Comparison of ENCODE assay signal across 20 cellular contexts in genomic region chr19:30393046-30393445, GRCh38. TPM values are rescaled to one million over a fixed set of nuclear protein-coding genes. Genes with fewer than 3 reads are reported as not detected.
DNase-seq lines count a peak whose midpoint lies in the region; ATAC-seq and TF ChIP-seq lines count a peak whose summit lies in the region.
"Had no signal": no experiment of that assay in that cellular context is flagged by ENCODE, and none has a peak within 500 bp of the region (broad histone marks: within the 10 kb centered on the region; RNA-seq: fewer than 3 reads in every experiment).

No MANE protein-coding gene starts in this region.

- H3K27ac ChIP-seq in HEK293 (ENCODE audit: extremely low read depth, low read depth, low read length): no peak overlapping the region
- H3K27ac ChIP-seq in ascending aorta: no peak overlapping the region
- H3K27ac ChIP-seq in transverse colon: no peak overlapping the region
- H3K27ac ChIP-seq: hepatocyte had no signal

- H3K4me1 ChIP-seq in BE2C (peaks cover 37% of the 10 kb centered on the region), HEK293 (ENCODE audit: control insufficient read depth, insufficient read depth, low read length) (peaks cover 22% of the 10 kb centered on the region), ascending aorta (no peaks in the 10 kb centered on the region), transverse colon (no peaks in the 10 kb centered on the region)

- no peak overlapping the region for H3K4me3 ChIP-seq in BE2C (ENCODE audit: low read depth, low read length)
- H3K4me3 ChIP-seq in HEK293 (ENCODE audit: low read depth, low read length): no peak overlapping the region
- no peak overlapping the region for H3K4me3 ChIP-seq in foreskin fibroblast (ENCODE audit: low read depth in 1 of 2, low read length in 2 of 2)
- H3K4me3 ChIP-seq in ascending aorta: no peak overlapping the region
- no peak overlapping the region for H3K4me3 ChIP-seq in transverse colon
- H3K4me3 ChIP-seq: hepatocyte had no signal

- TF ChIP-seq EP300 in transverse colon (IDR thresholded peaks at IDR 0.05; ENCODE audit: low read depth): no peak

- in situ Hi-C loops in transverse colon (cut with MboI; ENCODE audit: low pct_ligation_motif_present in 1 of 4, low pct_unique_long_range_greater_than_20kb in 1 of 4, low sequenced_read_pairs in 3 of 4): no loop called here

- intact Hi-C loops in ascending aorta (cut with DNase I): no loop called here
- intact Hi-C loops in transverse colon (cut with DNase I; ENCODE audit: low total_unique reads): no loop called here

- 67% methylated on average over 5 of the region's 5 CpGs; no CpG with 5 or more reads in 1 of the 2 donors for WGBS in transverse colon (ENCODE audit: low coverage in 1 of 2), 2 donors

- CTCF ChIA-PET in HEK293 (lab: Yijun Ruan, JAX): interaction anchor here (0.6 to 1.6 kb wide), 6 partner anchors 13 to 314 kb away, joined by 3 to 7 read pairs (median 4); no protein-coding TSS in a partner anchor

- no peak for TF ChIP-seq CTCF in BE2C (IDR thresholded peaks at IDR 0.05; ENCODE audit: low read depth, low read length)
- TF ChIP-seq CTCF in HEK293 (tag by site-specific recombination; IDR thresholded peaks at IDR 0.05): no peak
- TF ChIP-seq CTCF in foreskin fibroblast (IDR thresholded peaks at IDR 0.05; ENCODE audit: low read depth, low read length): no peak
- no peak for TF ChIP-seq CTCF in ascending aorta (IDR thresholded peaks at IDR 0.05)
- TF ChIP-seq CTCF in transverse colon (IDR thresholded peaks at IDR 0.05): no peak

- no peaks in the 10 kb centered on the region for H3K9me3 ChIP-seq in BE2C
- H3K9me3 ChIP-seq in HEK293 (ENCODE audit: control insufficient read depth, insufficient read depth, low read depth, low read length): no peaks in the 10 kb centered on the region
- no peaks in the 10 kb centered on the region for H3K9me3 ChIP-seq in ascending aorta
- no peaks in the 10 kb centered on the region for H3K9me3 ChIP-seq in transverse colon

- DNase-seq in BE2C: peak; percentile 35
- peak; percentile 70 for DNase-seq in RPMI7951 (ENCODE audit: low read depth)
- peak; percentile 36 to 58 for DNase-seq in foreskin fibroblast
- DNase-seq in SKM-1 (lab: John Stamatoyannopoulos, UW; ENCODE audit: unreplicated experiment): no peak
- DNase-seq in ascending aorta (ENCODE audit: low spot score in 2 of 2): no peak
- DNase-seq in transverse colon: no peak
- DNase-seq: activated CD4-positive, CD25-positive, alpha-beta regulatory T cell treated with anti-CD3 and anti-CD28 coated beads, Interleukin-2, amount 50 U/mL, for 72 hours; activated naive CD4-positive, alpha-beta T cell treated with Interleukin-2 at 50 U/mL for 16 hours; NCI-H187 treated with DMSO at 0.1 percent for 48 hours; NCI-H226; small intestine; stimulated activated CD8-positive, alpha-beta memory T cell treated with anti-CD3 and anti-CD28 coated beads, Interleukin-4, amount 100 ng/mL, for 48 hours; T1000 had no signal

- POLR2A ChIA-PET in HEK293 (lab: Yijun Ruan, JAX): no interaction called here

- TF ChIP-seq POLR2A in transverse colon (IDR thresholded peaks at IDR 0.05): no peak

- H3K36me3 ChIP-seq in BE2C (no peaks in the 10 kb centered on the region; the same call in 1 of the 2 replicates), HEK293 (ENCODE audit: control insufficient read depth in 2 of 2, insufficient read depth in 1 of 2, low read length in 2 of 2) (no peaks in the 10 kb centered on the region), ascending aorta (no peaks in the 10 kb centered on the region), transverse colon (no peaks in the 10 kb centered on the region)

- no peak for ATAC-seq in GM19324 (IDR thresholded peaks at IDR 0.05; ENCODE audit: low FRiP score, unreplicated experiment)
- ATAC-seq: natural killer cell treated with Interleukin-12 subunit alpha and Interleukin-12 subunit beta and Interleukin-15 and Interleukin-18, amount 100 ng/mL, for 72 hours had no signal

- H3K27me3 ChIP-seq in BE2C: no peaks in the 10 kb centered on the region
- H3K27me3 ChIP-seq in ascending aorta: no peaks in the 10 kb centered on the region
- H3K27me3 ChIP-seq in transverse colon: no peaks in the 10 kb centered on the region

TF ChIP-seq in HEK293, 187 proteins besides CTCF, POLR2A, EP300 and RAD21:
- TF ChIP-seq ZNF239 (tag by site-specific recombination; IDR thresholded peaks at IDR 0.05) (no peak), SCRT2 (tag by site-specific recombination; IDR thresholded peaks at IDR 0.05) (no peak), ZFHX2 (tag by site-specific recombination; conservative IDR thresholded peaks at IDR 0.05) (0 out of 2 replicates have a peak, but pooled peaks have one; percentile 5), ZBTB8A (tag by site-specific recombination; IDR thresholded peaks at IDR 0.05) (no peak), ZBTB21 (tag by site-specific recombination; IDR thresholded peaks at IDR 0.05) (no peak), ZNF140 (tag by site-specific recombination; IDR thresholded peaks at IDR 0.05) (no peak), OSR2 (tag by site-specific recombination; IDR thresholded peaks at IDR 0.05) (0 out of 2 replicates have a peak, but pooled peaks have one; percentile 34), EGR2 (tag by site-specific recombination; IDR thresholded peaks at IDR 0.05; ENCODE audit: low read depth) (0 out of 2 replicates have a peak, but pooled peaks have one; percentile 10), TSHZ1 (tag by site-specific recombination; IDR thresholded peaks at IDR 0.05; ENCODE audit: borderline replicate concordance) (0 out of 2 replicates have a peak, but pooled peaks have one; percentile 4), ZNF629 (tag by site-specific recombination; IDR thresholded peaks at IDR 0.05) (0 out of 2 replicates have a peak, but pooled peaks have one; percentile 12), ZNF16 (tag by site-specific recombination; IDR thresholded peaks at IDR 0.05; ENCODE audit: low read depth) (no peak)

RNA-seq across cellular contexts. Expression of gene ZNF536, which starts 20.9 kb away (rescaled TPM):
- polyA plus RNA-seq in BE2C (2012; ENCODE audit: insufficient read depth, insufficient read length, low read depth): 14.6 TPM
- total RNA-seq in RPMI7951 (2014; rRNA removed; shearing (Covaris generic)): 0.12 TPM in 1 of 2 replicates, not detected in the other
- total RNA-seq in ascending aorta (not detected), transverse colon (1 to 10 TPM in 3 of 4 donors, under 1 TPM in 1; 1.00 to 7.1 (median 1.8) TPM)
- total RNA-seq: mesenteric fat pad; natural killer cell treated with Interleukin-12 subunit alpha and Interleukin-12 subunit beta and Interleukin-15 and Interleukin-18, amount 100 ng/mL, for 72 hours had no signal
- polyA plus RNA-seq: BJ, keratinocyte had no signal

Comparison
In these comparisons a context has a peak if more than half of its experiments do, and no peak if none do; other contexts are left out.
1. DNase-seq: peak in BE2C (single experiment), RPMI7951 (single experiment) and foreskin fibroblast (2 of 2); none in SKM-1 (single experiment), ascending aorta (0 of 2) and transverse colon (single experiment).